Comparison of ENCODE assay signal across 1 cellular context in the genomic region with DNA sequence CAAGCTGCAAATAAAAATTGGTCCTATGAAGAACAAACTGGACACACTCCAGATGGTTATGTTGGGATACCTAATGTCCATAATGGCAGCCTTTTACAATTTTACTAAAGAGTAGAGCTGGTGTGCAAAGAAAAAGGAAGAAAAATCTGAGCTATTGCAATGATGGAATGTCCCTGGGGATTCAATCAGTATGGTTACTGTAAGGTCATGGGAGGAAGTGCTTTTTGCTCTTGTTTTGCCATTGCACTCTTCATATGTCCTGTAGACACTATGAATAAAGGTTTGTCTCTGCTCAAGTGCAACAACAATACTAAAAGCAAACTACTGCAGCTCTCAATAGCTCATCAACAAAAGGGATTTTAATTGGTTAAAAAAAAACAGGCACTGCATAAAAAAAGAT.
TF ChIP-seq lines count a peak whose summit lies in the region.

No MANE protein-coding gene starts in this region.

TF ChIP-seq in GM23338, 12 proteins besides CTCF, POLR2A, EP300 and RAD21 (continued from another document):
- TF ChIP-seq, protein P1, sequence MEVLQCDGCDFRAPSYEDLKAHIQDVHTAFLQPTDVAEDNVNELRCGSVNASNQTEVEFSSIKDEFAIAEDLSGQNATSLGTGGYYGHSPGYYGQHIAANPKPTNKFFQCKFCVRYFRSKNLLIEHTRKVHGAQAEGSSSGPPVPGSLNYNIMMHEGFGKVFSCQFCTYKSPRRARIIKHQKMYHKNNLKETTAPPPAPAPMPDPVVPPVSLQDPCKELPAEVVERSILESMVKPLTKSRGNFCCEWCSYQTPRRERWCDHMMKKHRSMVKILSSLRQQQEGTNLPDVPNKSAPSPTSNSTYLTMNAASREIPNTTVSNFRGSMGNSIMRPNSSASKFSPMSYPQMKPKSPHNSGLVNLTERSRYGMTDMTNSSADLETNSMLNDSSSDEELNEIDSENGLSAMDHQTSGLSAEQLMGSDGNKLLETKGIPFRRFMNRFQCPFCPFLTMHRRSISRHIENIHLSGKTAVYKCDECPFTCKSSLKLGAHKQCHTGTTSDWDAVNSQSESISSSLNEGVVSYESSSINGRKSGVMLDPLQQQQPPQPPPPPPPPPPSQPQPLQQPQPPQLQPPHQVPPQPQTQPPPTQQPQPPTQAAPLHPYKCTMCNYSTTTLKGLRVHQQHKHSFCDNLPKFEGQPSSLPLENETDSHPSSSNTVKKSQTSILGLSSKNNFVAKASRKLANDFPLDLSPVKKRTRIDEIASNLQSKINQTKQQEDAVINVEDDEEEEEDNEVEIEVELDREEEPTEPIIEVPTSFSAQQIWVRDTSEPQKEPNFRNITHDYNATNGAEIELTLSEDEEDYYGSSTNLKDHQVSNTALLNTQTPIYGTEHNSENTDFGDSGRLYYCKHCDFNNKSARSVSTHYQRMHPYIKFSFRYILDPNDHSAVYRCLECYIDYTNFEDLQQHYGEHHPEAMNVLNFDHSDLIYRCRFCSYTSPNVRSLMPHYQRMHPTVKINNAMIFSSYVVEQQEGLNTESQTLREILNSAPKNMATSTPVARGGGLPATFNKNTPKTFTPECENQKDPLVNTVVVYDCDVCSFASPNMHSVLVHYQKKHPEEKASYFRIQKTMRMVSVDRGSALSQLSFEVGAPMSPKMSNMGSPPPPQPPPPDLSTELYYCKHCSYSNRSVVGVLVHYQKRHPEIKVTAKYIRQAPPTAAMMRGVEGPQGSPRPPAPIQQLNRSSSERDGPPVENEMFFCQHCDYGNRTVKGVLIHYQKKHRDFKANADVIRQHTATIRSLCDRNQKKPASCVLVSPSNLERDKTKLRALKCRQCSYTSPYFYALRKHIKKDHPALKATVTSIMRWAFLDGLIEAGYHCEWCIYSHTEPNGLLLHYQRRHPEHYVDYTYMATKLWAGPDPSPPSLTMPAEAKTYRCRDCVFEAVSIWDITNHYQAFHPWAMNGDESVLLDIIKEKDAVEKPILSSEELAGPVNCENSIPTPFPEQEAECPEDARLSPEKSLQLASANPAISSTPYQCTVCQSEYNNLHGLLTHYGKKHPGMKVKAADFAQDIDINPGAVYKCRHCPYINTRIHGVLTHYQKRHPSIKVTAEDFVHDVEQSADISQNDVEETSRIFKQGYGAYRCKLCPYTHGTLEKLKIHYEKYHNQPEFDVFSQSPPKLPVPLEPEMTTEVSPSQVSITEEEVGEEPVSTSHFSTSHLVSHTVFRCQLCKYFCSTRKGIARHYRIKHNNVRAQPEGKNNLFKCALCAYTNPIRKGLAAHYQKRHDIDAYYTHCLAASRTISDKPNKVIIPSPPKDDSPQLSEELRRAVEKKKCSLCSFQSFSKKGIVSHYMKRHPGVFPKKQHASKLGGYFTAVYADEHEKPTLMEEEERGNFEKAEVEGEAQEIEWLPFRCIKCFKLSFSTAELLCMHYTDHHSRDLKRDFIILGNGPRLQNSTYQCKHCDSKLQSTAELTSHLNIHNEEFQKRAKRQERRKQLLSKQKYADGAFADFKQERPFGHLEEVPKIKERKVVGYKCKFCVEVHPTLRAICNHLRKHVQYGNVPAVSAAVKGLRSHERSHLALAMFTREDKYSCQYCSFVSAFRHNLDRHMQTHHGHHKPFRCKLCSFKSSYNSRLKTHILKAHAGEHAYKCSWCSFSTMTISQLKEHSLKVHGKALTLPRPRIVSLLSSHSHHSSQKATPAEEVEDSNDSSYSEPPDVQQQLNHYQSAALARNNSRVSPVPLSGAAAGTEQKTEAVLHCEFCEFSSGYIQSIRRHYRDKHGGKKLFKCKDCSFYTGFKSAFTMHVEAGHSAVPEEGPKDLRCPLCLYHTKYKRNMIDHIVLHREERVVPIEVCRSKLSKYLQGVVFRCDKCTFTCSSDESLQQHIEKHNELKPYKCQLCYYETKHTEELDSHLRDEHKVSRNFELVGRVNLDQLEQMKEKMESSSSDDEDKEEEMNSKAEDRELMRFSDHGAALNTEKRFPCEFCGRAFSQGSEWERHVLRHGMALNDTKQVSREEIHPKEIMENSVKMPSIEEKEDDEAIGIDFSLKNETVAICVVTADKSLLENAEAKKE (CRISPR knock-in tag; IDR thresholded peaks at IDR 0.05), result no peak
- TF ChIP-seq, protein P2, sequence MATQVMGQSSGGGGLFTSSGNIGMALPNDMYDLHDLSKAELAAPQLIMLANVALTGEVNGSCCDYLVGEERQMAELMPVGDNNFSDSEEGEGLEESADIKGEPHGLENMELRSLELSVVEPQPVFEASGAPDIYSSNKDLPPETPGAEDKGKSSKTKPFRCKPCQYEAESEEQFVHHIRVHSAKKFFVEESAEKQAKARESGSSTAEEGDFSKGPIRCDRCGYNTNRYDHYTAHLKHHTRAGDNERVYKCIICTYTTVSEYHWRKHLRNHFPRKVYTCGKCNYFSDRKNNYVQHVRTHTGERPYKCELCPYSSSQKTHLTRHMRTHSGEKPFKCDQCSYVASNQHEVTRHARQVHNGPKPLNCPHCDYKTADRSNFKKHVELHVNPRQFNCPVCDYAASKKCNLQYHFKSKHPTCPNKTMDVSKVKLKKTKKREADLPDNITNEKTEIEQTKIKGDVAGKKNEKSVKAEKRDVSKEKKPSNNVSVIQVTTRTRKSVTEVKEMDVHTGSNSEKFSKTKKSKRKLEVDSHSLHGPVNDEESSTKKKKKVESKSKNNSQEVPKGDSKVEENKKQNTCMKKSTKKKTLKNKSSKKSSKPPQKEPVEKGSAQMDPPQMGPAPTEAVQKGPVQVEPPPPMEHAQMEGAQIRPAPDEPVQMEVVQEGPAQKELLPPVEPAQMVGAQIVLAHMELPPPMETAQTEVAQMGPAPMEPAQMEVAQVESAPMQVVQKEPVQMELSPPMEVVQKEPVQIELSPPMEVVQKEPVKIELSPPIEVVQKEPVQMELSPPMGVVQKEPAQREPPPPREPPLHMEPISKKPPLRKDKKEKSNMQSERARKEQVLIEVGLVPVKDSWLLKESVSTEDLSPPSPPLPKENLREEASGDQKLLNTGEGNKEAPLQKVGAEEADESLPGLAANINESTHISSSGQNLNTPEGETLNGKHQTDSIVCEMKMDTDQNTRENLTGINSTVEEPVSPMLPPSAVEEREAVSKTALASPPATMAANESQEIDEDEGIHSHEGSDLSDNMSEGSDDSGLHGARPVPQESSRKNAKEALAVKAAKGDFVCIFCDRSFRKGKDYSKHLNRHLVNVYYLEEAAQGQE (IDR thresholded peaks at IDR 0.05; ENCODE audit: unreplicated experiment), result no peak
